ENCODE assay signal across 1 cellular context in the genomic region with DNA sequence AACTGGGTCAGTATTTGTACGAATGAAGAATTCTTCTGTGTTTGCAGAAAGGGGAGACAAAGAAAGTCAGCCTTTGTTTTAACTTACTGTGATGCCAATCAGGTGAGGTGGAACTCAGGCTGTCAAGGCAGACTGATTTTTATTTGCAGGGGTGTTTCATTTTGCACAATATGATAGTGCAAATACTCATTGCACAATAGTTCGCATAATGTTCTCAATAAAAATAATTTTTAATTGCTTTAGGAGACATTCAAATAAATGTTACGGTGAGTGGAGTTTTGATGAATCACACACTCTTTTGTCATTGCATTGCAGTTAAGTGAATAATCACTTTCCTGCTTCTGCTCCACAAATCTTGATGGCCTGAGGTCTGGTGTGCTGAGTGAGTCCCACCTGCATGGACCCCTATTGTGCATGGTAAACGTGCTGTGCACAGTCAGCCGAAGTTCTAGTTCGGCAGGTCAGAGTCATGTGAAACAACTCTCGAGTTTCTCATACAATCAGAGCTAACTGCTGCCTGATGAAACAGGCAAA.
TF ChIP-seq lines count a peak whose summit lies in the region.

No MANE protein-coding gene starts in this region.

TF ChIP-seq in IMR-90, 13 proteins besides CTCF, POLR2A, EP300 and RAD21:
- TF ChIP-seq FOS (IDR thresholded peaks at IDR 0.05; ENCODE audit: low read depth, low read length): peak; percentile 12; the same call in 1 of the 2 replicates
- no peak for TF ChIP-seq MAFK (IDR thresholded peaks at IDR 0.05; ENCODE audit: low read depth, low read length)
- no peak for TF ChIP-seq MXI1 (IDR thresholded peaks at IDR 0.05; ENCODE audit: borderline replicate concordance, low read depth, low read length)
- TF ChIP-seq MAZ (IDR thresholded peaks at IDR 0.05; ENCODE audit: borderline replicate concordance, low read depth, low read length): no peak
- TF ChIP-seq, protein P1, sequence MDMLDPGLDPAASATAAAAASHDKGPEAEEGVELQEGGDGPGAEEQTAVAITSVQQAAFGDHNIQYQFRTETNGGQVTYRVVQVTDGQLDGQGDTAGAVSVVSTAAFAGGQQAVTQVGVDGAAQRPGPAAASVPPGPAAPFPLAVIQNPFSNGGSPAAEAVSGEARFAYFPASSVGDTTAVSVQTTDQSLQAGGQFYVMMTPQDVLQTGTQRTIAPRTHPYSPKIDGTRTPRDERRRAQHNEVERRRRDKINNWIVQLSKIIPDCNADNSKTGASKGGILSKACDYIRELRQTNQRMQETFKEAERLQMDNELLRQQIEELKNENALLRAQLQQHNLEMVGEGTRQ (IDR thresholded peaks at IDR 0.05; ENCODE audit: low read depth, low read length): no peak
- peak; percentile 90 for TF ChIP-seq CEBPB (IDR thresholded peaks at IDR 0.05; ENCODE audit: low read depth, low read length)
- no peak for TF ChIP-seq BHLHE40 (IDR thresholded peaks at IDR 0.05; ENCODE audit: low read depth, low read length)
- TF ChIP-seq, protein P2, sequence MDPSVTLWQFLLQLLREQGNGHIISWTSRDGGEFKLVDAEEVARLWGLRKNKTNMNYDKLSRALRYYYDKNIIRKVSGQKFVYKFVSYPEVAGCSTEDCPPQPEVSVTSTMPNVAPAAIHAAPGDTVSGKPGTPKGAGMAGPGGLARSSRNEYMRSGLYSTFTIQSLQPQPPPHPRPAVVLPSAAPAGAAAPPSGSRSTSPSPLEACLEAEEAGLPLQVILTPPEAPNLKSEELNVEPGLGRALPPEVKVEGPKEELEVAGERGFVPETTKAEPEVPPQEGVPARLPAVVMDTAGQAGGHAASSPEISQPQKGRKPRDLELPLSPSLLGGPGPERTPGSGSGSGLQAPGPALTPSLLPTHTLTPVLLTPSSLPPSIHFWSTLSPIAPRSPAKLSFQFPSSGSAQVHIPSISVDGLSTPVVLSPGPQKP (IDR thresholded peaks at IDR 0.05; ENCODE audit: borderline replicate concordance, low read depth, low read length): no peak
- no peak for TF ChIP-seq RFX5 (IDR thresholded peaks at IDR 0.05; ENCODE audit: low read depth, low read length)
